In the genomic region with DNA sequence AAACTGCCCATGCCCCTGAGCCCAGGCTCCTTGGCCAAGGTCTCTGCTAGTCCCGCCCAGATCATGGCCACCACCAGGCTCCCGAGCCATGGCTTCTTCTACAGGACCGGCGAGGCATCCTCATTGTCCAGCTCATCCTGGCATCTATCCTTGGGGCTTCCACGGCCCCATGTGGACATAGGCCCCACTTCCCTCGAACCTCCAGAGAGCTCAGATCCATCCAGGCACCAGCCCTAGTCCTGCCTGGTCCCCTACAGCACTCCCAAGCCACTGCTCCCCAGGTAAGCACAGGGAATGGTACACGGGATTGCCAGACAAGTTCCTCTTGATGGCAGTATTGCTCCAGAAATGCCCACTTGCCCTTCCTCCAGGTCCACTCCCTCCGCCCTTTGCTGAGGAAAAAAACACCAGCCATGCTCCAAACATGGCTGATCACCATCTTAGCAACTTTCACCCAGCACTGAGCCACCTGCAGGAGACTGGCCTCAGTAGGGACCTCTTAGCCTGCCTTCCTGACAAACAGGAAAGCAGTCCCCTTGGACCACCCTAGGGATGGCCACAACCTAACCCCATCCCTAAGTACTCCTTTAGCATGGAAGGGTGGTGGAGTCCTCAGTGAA, we compare ENCODE assay signal across 1 cellular context.
TF ChIP-seq lines count a peak whose summit lies in the region.

No MANE protein-coding gene starts in this region.

TF ChIP-seq in HepG2, 621 proteins besides CTCF, POLR2A, EP300 and RAD21 (continued from another document and continues in another):
- TF ChIP-seq, protein P1, sequence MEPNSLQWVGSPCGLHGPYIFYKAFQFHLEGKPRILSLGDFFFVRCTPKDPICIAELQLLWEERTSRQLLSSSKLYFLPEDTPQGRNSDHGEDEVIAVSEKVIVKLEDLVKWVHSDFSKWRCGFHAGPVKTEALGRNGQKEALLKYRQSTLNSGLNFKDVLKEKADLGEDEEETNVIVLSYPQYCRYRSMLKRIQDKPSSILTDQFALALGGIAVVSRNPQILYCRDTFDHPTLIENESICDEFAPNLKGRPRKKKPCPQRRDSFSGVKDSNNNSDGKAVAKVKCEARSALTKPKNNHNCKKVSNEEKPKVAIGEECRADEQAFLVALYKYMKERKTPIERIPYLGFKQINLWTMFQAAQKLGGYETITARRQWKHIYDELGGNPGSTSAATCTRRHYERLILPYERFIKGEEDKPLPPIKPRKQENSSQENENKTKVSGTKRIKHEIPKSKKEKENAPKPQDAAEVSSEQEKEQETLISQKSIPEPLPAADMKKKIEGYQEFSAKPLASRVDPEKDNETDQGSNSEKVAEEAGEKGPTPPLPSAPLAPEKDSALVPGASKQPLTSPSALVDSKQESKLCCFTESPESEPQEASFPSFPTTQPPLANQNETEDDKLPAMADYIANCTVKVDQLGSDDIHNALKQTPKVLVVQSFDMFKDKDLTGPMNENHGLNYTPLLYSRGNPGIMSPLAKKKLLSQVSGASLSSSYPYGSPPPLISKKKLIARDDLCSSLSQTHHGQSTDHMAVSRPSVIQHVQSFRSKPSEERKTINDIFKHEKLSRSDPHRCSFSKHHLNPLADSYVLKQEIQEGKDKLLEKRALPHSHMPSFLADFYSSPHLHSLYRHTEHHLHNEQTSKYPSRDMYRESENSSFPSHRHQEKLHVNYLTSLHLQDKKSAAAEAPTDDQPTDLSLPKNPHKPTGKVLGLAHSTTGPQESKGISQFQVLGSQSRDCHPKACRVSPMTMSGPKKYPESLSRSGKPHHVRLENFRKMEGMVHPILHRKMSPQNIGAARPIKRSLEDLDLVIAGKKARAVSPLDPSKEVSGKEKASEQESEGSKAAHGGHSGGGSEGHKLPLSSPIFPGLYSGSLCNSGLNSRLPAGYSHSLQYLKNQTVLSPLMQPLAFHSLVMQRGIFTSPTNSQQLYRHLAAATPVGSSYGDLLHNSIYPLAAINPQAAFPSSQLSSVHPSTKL (CRISPR knock-in tag; IDR thresholded peaks at IDR 0.05): peak; percentile 63
- no peak for TF ChIP-seq CENPT (CRISPR knock-in tag; IDR thresholded peaks at IDR 0.05; ENCODE audit: low read depth)
- TF ChIP-seq, protein P2, sequence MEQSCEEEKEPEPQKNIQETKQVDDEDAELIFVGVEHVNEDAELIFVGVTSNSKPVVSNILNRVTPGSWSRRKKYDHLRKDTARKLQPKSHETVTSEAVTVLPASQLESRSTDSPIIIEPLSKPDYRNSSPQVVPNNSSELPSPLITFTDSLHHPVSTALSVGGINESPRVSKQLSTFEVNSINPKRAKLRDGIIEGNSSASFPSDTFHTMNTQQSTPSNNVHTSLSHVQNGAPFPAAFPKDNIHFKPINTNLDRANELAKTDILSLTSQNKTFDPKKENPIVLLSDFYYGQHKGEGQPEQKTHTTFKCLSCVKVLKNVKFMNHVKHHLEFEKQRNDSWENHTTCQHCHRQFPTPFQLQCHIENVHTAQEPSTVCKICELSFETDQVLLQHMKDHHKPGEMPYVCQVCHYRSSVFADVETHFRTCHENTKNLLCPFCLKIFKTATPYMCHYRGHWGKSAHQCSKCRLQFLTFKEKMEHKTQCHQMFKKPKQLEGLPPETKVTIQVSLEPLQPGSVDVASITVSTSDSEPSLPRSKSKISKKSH (CRISPR knock-in tag; IDR thresholded peaks at IDR 0.05; ENCODE audit: borderline replicate concordance): no peak
- no peak for TF ChIP-seq MZF1 (CRISPR knock-in tag; IDR thresholded peaks at IDR 0.05; ENCODE audit: borderline replicate concordance)
- TF ChIP-seq FOXP1 (IDR thresholded peaks at IDR 0.05): no peak
- 0 out of 2 replicates have a peak, but pooled peaks have one; percentile 9 for TF ChIP-seq FOXP1 (CRISPR knock-in tag; IDR thresholded peaks at IDR 0.05)
- no peak for TF ChIP-seq IKZF4 (CRISPR knock-in tag; IDR thresholded peaks at IDR 0.05; ENCODE audit: borderline replicate concordance, low read depth, not compliant biosample characterization)
- TF ChIP-seq SMARCC2 (IDR thresholded peaks at IDR 0.05): no peak
- TF ChIP-seq, protein P3, sequence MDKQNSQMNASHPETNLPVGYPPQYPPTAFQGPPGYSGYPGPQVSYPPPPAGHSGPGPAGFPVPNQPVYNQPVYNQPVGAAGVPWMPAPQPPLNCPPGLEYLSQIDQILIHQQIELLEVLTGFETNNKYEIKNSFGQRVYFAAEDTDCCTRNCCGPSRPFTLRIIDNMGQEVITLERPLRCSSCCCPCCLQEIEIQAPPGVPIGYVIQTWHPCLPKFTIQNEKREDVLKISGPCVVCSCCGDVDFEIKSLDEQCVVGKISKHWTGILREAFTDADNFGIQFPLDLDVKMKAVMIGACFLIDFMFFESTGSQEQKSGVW (CRISPR knock-in tag; IDR thresholded peaks at IDR 0.05; ENCODE audit: borderline replicate concordance): no peak
- TF ChIP-seq, protein P4, sequence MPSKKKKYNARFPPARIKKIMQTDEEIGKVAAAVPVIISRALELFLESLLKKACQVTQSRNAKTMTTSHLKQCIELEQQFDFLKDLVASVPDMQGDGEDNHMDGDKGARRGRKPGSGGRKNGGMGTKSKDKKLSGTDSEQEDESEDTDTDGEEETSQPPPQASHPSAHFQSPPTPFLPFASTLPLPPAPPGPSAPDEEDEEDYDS (CRISPR knock-in tag; IDR thresholded peaks at IDR 0.05): no peak
- no peak for TF ChIP-seq SP5 (CRISPR knock-in tag; IDR thresholded peaks at IDR 0.05; ENCODE audit: borderline replicate concordance, low read depth)
- 0 out of 2 replicates have a peak, but pooled peaks have one; percentile 54 for TF ChIP-seq ZNF619 (CRISPR knock-in tag; IDR thresholded peaks at IDR 0.05)
- TF ChIP-seq, protein P5, sequence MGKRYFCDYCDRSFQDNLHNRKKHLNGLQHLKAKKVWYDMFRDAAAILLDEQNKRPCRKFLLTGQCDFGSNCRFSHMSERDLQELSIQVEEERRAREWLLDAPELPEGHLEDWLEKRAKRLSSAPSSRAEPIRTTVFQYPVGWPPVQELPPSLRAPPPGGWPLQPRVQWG (CRISPR knock-in tag; IDR thresholded peaks at IDR 0.05; ENCODE audit: borderline replicate concordance, low read depth): no peak
- TF ChIP-seq, protein P6, sequence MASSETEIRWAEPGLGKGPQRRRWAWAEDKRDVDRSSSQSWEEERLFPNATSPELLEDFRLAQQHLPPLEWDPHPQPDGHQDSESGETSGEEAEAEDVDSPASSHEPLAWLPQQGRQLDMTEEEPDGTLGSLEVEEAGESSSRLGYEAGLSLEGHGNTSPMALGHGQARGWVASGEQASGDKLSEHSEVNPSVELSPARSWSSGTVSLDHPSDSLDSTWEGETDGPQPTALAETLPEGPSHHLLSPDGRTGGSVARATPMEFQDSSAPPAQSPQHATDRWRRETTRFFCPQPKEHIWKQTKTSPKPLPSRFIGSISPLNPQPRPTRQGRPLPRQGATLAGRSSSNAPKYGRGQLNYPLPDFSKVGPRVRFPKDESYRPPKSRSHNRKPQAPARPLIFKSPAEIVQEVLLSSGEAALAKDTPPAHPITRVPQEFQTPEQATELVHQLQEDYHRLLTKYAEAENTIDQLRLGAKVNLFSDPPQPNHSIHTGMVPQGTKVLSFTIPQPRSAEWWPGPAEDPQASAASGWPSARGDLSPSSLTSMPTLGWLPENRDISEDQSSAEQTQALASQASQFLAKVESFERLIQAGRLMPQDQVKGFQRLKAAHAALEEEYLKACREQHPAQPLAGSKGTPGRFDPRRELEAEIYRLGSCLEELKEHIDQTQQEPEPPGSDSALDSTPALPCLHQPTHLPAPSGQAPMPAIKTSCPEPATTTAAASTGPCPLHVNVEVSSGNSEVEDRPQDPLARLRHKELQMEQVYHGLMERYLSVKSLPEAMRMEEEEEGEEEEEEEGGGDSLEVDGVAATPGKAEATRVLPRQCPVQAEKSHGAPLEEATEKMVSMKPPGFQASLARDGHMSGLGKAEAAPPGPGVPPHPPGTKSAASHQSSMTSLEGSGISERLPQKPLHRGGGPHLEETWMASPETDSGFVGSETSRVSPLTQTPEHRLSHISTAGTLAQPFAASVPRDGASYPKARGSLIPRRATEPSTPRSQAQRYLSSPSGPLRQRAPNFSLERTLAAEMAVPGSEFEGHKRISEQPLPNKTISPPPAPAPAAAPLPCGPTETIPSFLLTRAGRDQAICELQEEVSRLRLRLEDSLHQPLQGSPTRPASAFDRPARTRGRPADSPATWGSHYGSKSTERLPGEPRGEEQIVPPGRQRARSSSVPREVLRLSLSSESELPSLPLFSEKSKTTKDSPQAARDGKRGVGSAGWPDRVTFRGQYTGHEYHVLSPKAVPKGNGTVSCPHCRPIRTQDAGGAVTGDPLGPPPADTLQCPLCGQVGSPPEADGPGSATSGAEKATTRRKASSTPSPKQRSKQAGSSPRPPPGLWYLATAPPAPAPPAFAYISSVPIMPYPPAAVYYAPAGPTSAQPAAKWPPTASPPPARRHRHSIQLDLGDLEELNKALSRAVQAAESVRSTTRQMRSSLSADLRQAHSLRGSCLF (CRISPR knock-in tag; IDR thresholded peaks at IDR 0.05; ENCODE audit: borderline replicate concordance): no peak
- TF ChIP-seq JARID2 (CRISPR knock-in tag; IDR thresholded peaks at IDR 0.05; ENCODE audit: insufficient replicate concordance): no peak
- TF ChIP-seq ZNF674 (CRISPR knock-in tag; IDR thresholded peaks at IDR 0.05; ENCODE audit: low read depth): no peak
- TF ChIP-seq ZNF75D (CRISPR knock-in tag; IDR thresholded peaks at IDR 0.05; ENCODE audit: borderline replicate concordance): no peak
- TF ChIP-seq ZNF703 (CRISPR knock-in tag; IDR thresholded peaks at IDR 0.05; ENCODE audit: borderline replicate concordance): no peak
- TF ChIP-seq ZNF781 (CRISPR knock-in tag; IDR thresholded peaks at IDR 0.05; ENCODE audit: borderline replicate concordance, not compliant biosample characterization): no peak
- TF ChIP-seq, protein P7, sequence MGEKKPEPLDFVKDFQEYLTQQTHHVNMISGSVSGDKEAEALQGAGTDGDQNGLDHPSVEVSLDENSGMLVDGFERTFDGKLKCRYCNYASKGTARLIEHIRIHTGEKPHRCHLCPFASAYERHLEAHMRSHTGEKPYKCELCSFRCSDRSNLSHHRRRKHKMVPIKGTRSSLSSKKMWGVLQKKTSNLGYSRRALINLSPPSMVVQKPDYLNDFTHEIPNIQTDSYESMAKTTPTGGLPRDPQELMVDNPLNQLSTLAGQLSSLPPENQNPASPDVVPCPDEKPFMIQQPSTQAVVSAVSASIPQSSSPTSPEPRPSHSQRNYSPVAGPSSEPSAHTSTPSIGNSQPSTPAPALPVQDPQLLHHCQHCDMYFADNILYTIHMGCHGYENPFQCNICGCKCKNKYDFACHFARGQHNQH (CRISPR knock-in tag; IDR thresholded peaks at IDR 0.05): no peak
- TF ChIP-seq SMC3 (IDR thresholded peaks at IDR 0.05; ENCODE audit: low read length): peak; percentile 68
- no peak for TF ChIP-seq U2AF2 (IDR thresholded peaks at IDR 0.05; ENCODE audit: low read depth, low read length)
- no peak for TF ChIP-seq RBM39 (IDR thresholded peaks at IDR 0.05; ENCODE audit: low read depth, low read length, poor library complexity, severe bottlenecking)
- peak; percentile 69 for TF ChIP-seq RXRB (CRISPR knock-in tag; IDR thresholded peaks at IDR 0.05; ENCODE audit: borderline replicate concordance)
- TF ChIP-seq, protein P8, sequence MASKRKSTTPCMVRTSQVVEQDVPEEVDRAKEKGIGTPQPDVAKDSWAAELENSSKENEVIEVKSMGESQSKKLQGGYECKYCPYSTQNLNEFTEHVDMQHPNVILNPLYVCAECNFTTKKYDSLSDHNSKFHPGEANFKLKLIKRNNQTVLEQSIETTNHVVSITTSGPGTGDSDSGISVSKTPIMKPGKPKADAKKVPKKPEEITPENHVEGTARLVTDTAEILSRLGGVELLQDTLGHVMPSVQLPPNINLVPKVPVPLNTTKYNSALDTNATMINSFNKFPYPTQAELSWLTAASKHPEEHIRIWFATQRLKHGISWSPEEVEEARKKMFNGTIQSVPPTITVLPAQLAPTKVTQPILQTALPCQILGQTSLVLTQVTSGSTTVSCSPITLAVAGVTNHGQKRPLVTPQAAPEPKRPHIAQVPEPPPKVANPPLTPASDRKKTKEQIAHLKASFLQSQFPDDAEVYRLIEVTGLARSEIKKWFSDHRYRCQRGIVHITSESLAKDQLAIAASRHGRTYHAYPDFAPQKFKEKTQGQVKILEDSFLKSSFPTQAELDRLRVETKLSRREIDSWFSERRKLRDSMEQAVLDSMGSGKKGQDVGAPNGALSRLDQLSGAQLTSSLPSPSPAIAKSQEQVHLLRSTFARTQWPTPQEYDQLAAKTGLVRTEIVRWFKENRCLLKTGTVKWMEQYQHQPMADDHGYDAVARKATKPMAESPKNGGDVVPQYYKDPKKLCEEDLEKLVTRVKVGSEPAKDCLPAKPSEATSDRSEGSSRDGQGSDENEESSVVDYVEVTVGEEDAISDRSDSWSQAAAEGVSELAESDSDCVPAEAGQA (IDR thresholded peaks at IDR 0.05; ENCODE audit: low read depth): peak; percentile 18; the same call in 1 of the 2 replicates
- TF ChIP-seq, protein P8 (CRISPR knock-in tag; IDR thresholded peaks at IDR 0.05; ENCODE audit: borderline replicate concordance): no peak
- TF ChIP-seq SIN3B (IDR thresholded peaks at IDR 0.05; ENCODE audit: low read length): no peak
- no peak; the same call in 1 of the 2 replicates for TF ChIP-seq ELF3 (CRISPR knock-in tag; IDR thresholded peaks at IDR 0.05)
- TF ChIP-seq ZNF460 (CRISPR knock-in tag; IDR thresholded peaks at IDR 0.05; ENCODE audit: borderline replicate concordance): no peak
- no peak for TF ChIP-seq ZNF337 (CRISPR knock-in tag; IDR thresholded peaks at IDR 0.05; ENCODE audit: borderline replicate concordance, low read depth)
- TF ChIP-seq IRF2 (CRISPR knock-in tag; IDR thresholded peaks at IDR 0.05): no peak; the same call in 1 of the 2 replicates
- TF ChIP-seq SETDB1 (CRISPR knock-in tag; IDR thresholded peaks at IDR 0.05; ENCODE audit: borderline replicate concordance): no peak
- TF ChIP-seq SIN3A (IDR thresholded peaks at IDR 0.05; ENCODE audit: borderline replicate concordance, low read depth, low read length): no peak
- no peak for TF ChIP-seq ZNF329 (CRISPR knock-in tag; IDR thresholded peaks at IDR 0.05; ENCODE audit: low read depth)
- TF ChIP-seq NFE2L1 (CRISPR knock-in tag; IDR thresholded peaks at IDR 0.05; ENCODE audit: borderline replicate concordance): no peak
- peak; percentile 14; the same call in 1 of the 2 replicates for TF ChIP-seq NR2F2 (IDR thresholded peaks at IDR 0.05; ENCODE audit: borderline replicate concordance, low read depth)
- no peak for TF ChIP-seq ZBTB3 (CRISPR knock-in tag; IDR thresholded peaks at IDR 0.05; ENCODE audit: borderline replicate concordance, low read depth)
- no peak for TF ChIP-seq ESRRA (CRISPR knock-in tag; IDR thresholded peaks at IDR 0.05; ENCODE audit: low read depth)
- no peak for TF ChIP-seq ZNF572 (CRISPR knock-in tag; IDR thresholded peaks at IDR 0.05)
- no peak for TF ChIP-seq TCF12 (IDR thresholded peaks at IDR 0.05)
- TF ChIP-seq TCF12 (CRISPR knock-in tag; IDR thresholded peaks at IDR 0.05): no peak
- TF ChIP-seq ZSCAN29 (CRISPR knock-in tag; conservative IDR thresholded peaks at IDR 0.05): no peak
